Comparison of ENCODE assay signal across 8 cellular contexts in genomic region chr14:104977008-104977680, GRCh38. TPM values are rescaled to one million over a fixed set of nuclear protein-coding genes. Genes with fewer than 3 reads are reported as not detected.
A peak's percentile ranks its signal among the peaks of the same experiment; 100 is the strongest.
DNase-seq lines count a peak whose midpoint lies in the region; ATAC-seq and TF ChIP-seq lines count a peak whose summit lies in the region.

No MANE protein-coding gene starts in this region.

- H3K4me3 ChIP-seq in fibroblast of pulmonary artery (replicated peaks; ENCODE audit: low read depth, low read length) = peak overlapping the region; percentile 51

- H3K4me3 Mint-ChIP-seq in CD14-positive monocyte = peak overlapping the region; percentile 78 to 95
- H3K4me3 Mint-ChIP-seq in T-helper 1 cell treated with Interleukin-12 subunit alpha and Interleukin-12 subunit beta and Interleukin-4 antibody, amounts not matched to agents 30 μg/mL and 1 μg/mL, for 36 hours = peak overlapping the region; percentile 49
- peak overlapping the region; percentile 83 for H3K4me3 Mint-ChIP-seq in osteocyte (ENCODE audit: unreplicated experiment)

- DNase-seq in CD14-positive monocyte (ENCODE audit: low spot score) (peak; percentile 43), fibroblast of pulmonary artery (ENCODE audit: low read depth) (no peak), osteocyte (ENCODE audit: extremely low spot score, unreplicated experiment) (no peak), midbrain (lab: John Stamatoyannopoulos, UW) (no peak), superior temporal gyrus (ENCODE audit: extremely low spot score) (no peak)
- DNase-seq in activated CD4-positive, CD25-positive, alpha-beta regulatory T cell (lab: John Stamatoyannopoulos, UW) = no peak

- H3K4me1 Mint-ChIP-seq in CD14-positive monocyte (peaks cover 17% of the 10 kb centered on the region), osteocyte (ENCODE audit: unreplicated experiment) (peaks cover 53% of the 10 kb centered on the region)
- peaks cover 5% of the 10 kb centered on the region for H3K4me1 Mint-ChIP-seq in T-helper 1 cell treated with Interleukin-12 subunit alpha and Interleukin-12 subunit beta and Interleukin-4 antibody, amounts not matched to agents 30 μg/mL and 1 μg/mL, for 36 hours (ENCODE audit: low read depth)

- intact Hi-C loops in CD14-positive monocyte (cut with micrococcal nuclease) = loop anchor here (2.0 to 5.0 kb wide), 3 partner anchors 40 to 205 kb away; partner anchors contain the start of gene NUDT14 (in 1 of the 2)

- H3K27ac Mint-ChIP-seq in CD14-positive monocyte (peak overlapping the region in 1 of 7 donors; percentile 57), osteocyte (ENCODE audit: unreplicated experiment) (no peak overlapping the region)
- no peak overlapping the region for H3K27ac Mint-ChIP-seq in T-helper 1 cell treated with Interleukin-12 subunit alpha and Interleukin-12 subunit beta and Interleukin-4 antibody, amounts not matched to agents 30 μg/mL and 1 μg/mL, for 36 hours

- H3K27me3 Mint-ChIP-seq in CD14-positive monocyte (ENCODE audit: low read depth in 3 of 3) (peaks cover 38 to 43% (median 42%) of the 10 kb centered on the region in 3 donors), osteocyte (ENCODE audit: unreplicated experiment) (no peaks in the 10 kb centered on the region)
- peaks cover 29% of the 10 kb centered on the region for H3K27me3 Mint-ChIP-seq in T-helper 1 cell treated with Interleukin-12 subunit alpha and Interleukin-12 subunit beta and Interleukin-4 antibody, amounts not matched to agents 30 μg/mL and 1 μg/mL, for 36 hours (ENCODE audit: low read depth)

- H3K36me3 Mint-ChIP-seq in CD14-positive monocyte = peaks cover 2 to 3% of the 10 kb centered on the region in 2 donors
- H3K36me3 Mint-ChIP-seq in T-helper 1 cell treated with Interleukin-12 subunit alpha and Interleukin-12 subunit beta and Interleukin-4 antibody, amounts not matched to agents 30 μg/mL and 1 μg/mL, for 36 hours (ENCODE audit: low read depth) = no peaks in the 10 kb centered on the region
- no peaks in the 10 kb centered on the region for H3K36me3 Mint-ChIP-seq in osteocyte (ENCODE audit: unreplicated experiment)

- TF ChIP-seq CTCF in CD14-positive monocyte (IDR thresholded peaks at IDR 0.05) = no peak
- no peak for TF ChIP-seq CTCF in fibroblast of pulmonary artery (IDR thresholded peaks at IDR 0.05; ENCODE audit: low read length, missing control alignments)
- no peak for TF ChIP-seq CTCF in osteocyte (IDR thresholded peaks at IDR 0.05)

- peaks cover 0 to 14% (median 3%) of the 10 kb centered on the region in 7 donors for H3K9me3 Mint-ChIP-seq in CD14-positive monocyte
- H3K9me3 Mint-ChIP-seq in T-helper 1 cell treated with Interleukin-12 subunit alpha and Interleukin-12 subunit beta and Interleukin-4 antibody, amounts not matched to agents 30 μg/mL and 1 μg/mL, for 36 hours = no peaks in the 10 kb centered on the region
- no peaks in the 10 kb centered on the region for H3K9me3 Mint-ChIP-seq in osteocyte (ENCODE audit: unreplicated experiment)

- no peak for ATAC-seq in HG03045 (IDR thresholded peaks at IDR 0.05; ENCODE audit: unreplicated experiment)

RNA-seq across cellular contexts. Expression of gene AHNAK2, which starts 1.0 kb away (rescaled TPM):
- under 1 TPM in 1 of 2 donors, not detected in 1; 0.01 TPM for polyA plus RNA-seq in CD14-positive monocyte
- total RNA-seq in osteocyte = 145 and 183 TPM in 2 replicates

RNA-seq across cellular contexts. Expression of gene CLBA1, which starts 8.4 kb away (rescaled TPM):
- under 1 TPM; 0.62 to 0.76 TPM for polyA plus RNA-seq in CD14-positive monocyte
- total RNA-seq in osteocyte = 7.5 and 7.7 TPM in 2 replicates

RNA-seq across cellular contexts. Expression of gene CDCA4, which starts 43.7 kb away (rescaled TPM):
- polyA plus RNA-seq in CD14-positive monocyte = 10 to 100 TPM in 1 of 2 donors, 1 to 10 TPM in 1; 8.6 to 12.0 TPM
- total RNA-seq in osteocyte = 14.6 and 17.4 TPM in 2 replicates

RNA-seq across cellular contexts. Expression of gene PLD4, which starts 52.5 kb away (rescaled TPM):
- polyA plus RNA-seq in CD14-positive monocyte = 10 to 100 TPM; 15.1 to 15.5 TPM
- 0.05 and 0.18 TPM in 2 replicates for total RNA-seq in osteocyte
